ENCODE assay signal across 9 cellular contexts in the genomic region with DNA sequence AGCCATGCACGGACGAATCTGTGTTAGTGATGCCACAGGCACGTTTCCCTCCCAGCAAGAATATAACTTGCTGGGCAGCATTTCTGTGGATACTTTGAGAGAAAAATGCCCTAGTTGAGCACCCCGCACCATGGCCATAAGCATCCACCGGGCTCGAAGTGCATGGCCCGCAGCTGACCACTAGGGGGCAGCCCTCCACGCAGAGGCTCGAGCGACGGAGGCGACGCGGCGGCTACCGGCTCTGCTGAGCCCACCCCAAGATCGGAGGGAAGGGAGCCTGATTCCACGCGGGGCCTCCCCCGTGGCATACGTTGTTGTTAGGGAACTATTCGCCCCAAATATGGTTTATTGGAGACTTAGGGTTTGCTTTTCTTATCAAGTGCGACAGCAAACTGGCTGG. TPM values are rescaled to one million over a fixed set of nuclear protein-coding genes. Genes with fewer than 3 reads are reported as not detected.
DNase-seq lines count a peak whose midpoint lies in the region; ATAC-seq and TF ChIP-seq lines count a peak whose summit lies in the region.
"Not testable (repeated sequence)": the region's sequence is repeated elsewhere in the genome, so short reads cannot be mapped to it uniquely, and the experiment has no call there.
"Had no signal": no experiment of that assay in that cellular context is flagged by ENCODE, and none has a peak within 500 bp of the region (broad histone marks: within the 10 kb centered on the region; RNA-seq: fewer than 3 reads in every experiment).

No MANE protein-coding gene starts in this region.

- not testable (repeated sequence) for H3K27ac ChIP-seq in AG04450 (ENCODE audit: low read depth, low read length); foreskin keratinocyte

- not testable (repeated sequence) for H3K4me1 ChIP-seq in foreskin keratinocyte

- not testable (repeated sequence) for H3K27me3 ChIP-seq in AG04450 (ENCODE audit: control insufficient read depth, insufficient read depth, low read length); foreskin keratinocyte

- not testable (repeated sequence) for H3K27me3 Mint-ChIP-seq in activated T-cell treated with anti-CD3 and anti-CD28 coated beads, Interleukin-2, amount 50 U/mL, for 4 hours (ENCODE audit: low read depth)

- H3K9me3 ChIP-seq in AG04450 (ENCODE audit: control insufficient read depth, insufficient read depth, low read length): not testable (repeated sequence)

- CTCF ChIA-PET in AG04450 (lab: Charles Lee): not testable (repeated sequence)

- H3K4me3 ChIP-seq in AG04450 (ENCODE audit: low read depth, low read length): not testable (repeated sequence)

- H3K36me3 Mint-ChIP-seq in activated T-cell treated with anti-CD3 and anti-CD28 coated beads, Interleukin-2, amount 50 U/mL, for 4 hours (ENCODE audit: insufficient read depth): not testable (repeated sequence)

- not testable (repeated sequence) for H3K4me3 Mint-ChIP-seq in activated T-cell treated with anti-CD3 and anti-CD28 coated beads, Interleukin-2, amount 50 U/mL, for 4 hours

- H3K9me3 Mint-ChIP-seq in activated T-cell treated with anti-CD3 and anti-CD28 coated beads, Interleukin-2, amount 50 U/mL, for 4 hours: not testable (repeated sequence)

- not testable (repeated sequence) for DNase-seq in AG04450 (ENCODE audit: low read depth, low spot score); activated T-cell treated with anti-CD3 and anti-CD28 coated beads, Interleukin-2, amount 50 U/mL, for 4 hours; foreskin keratinocyte
- peak; percentile 23 for DNase-seq in omental fat pad (ENCODE audit: low spot score)

- H3K4me1 Mint-ChIP-seq in activated T-cell treated with anti-CD3 and anti-CD28 coated beads, Interleukin-2, amount 50 U/mL, for 4 hours (ENCODE audit: low read depth): not testable (repeated sequence)

- ATAC-seq in GM18867 (IDR thresholded peaks at IDR 0.05; ENCODE audit: unreplicated experiment) (peak; percentile 21), GM21447 (IDR thresholded peaks at IDR 0.05; ENCODE audit: unreplicated experiment) (peak; percentile 18), HG02884 (IDR thresholded peaks at IDR 0.05; ENCODE audit: unreplicated experiment) (peak; percentile 16), HG03442 (IDR thresholded peaks at IDR 0.05; ENCODE audit: unreplicated experiment) (peak; percentile 23), foreskin keratinocyte (peak; percentile 59), omental fat pad (ENCODE audit: low FRiP score) (peak; percentile 71)
- peak; percentile 29 to 32 for ATAC-seq in activated T-cell treated with anti-CD3 and anti-CD28 coated beads, Interleukin-2, amount 50 U/mL, for 4 hours

- POLR2A ChIA-PET in AG04450 (lab: Yijun Ruan, JAX): not testable (repeated sequence)

- TF ChIP-seq CTCF in AG04450 (IDR thresholded peaks at IDR 0.05; ENCODE audit: low read depth, low read length): peak; percentile 21
- TF ChIP-seq CTCF in foreskin keratinocyte (conservative IDR thresholded peaks at IDR 0.05); omental fat pad (IDR thresholded peaks at IDR 0.05): not testable (repeated sequence)

RNA-seq across cellular contexts. Expression of gene TCAF2, which starts 0.7 kb away (rescaled TPM):
- polyA plus RNA-seq in AG04450 (2011; rRNA removed) (2.5 and 2.6 TPM in 2 replicates), foreskin keratinocyte (0.04 and 0.07 TPM in 2 replicates)
- polyA minus RNA-seq in AG04450 (2011; rRNA and poly(A)+ RNA removed): 4.1 and 4.5 TPM in 2 replicates
- total RNA-seq in activated T-cell treated with anti-CD3 and anti-CD28 coated beads, Interleukin-2, amount 50 U/mL, for 4 hours: 10 to 100 TPM; 19.7 to 25.6 (median 21.9) TPM
- total RNA-seq in foreskin keratinocyte (0.07 and 0.14 TPM in 2 replicates), omental fat pad (1 to 10 TPM; 1.4 to 8.2 (median 4.8) TPM)

RNA-seq across cellular contexts. Expression of gene CTAGE15, which starts 48.5 kb away (rescaled TPM):
- polyA plus RNA-seq in AG04450 (2011; rRNA removed): not detected in 2 replicates
- 0.23 TPM in 1 of 2 replicates, not detected in the other for polyA minus RNA-seq in AG04450 (2011; rRNA and poly(A)+ RNA removed)
- under 1 TPM in 1 of 3 donors, not detected in 2; 0.63 TPM for total RNA-seq in activated T-cell treated with anti-CD3 and anti-CD28 coated beads, Interleukin-2, amount 50 U/mL, for 4 hours
- 0.14 and 2.5 TPM in 2 replicates for total RNA-seq in foreskin keratinocyte
- 0.11 and 0.51 TPM in 2 replicates for polyA plus RNA-seq in foreskin keratinocyte
- 1 to 10 TPM in 1 of 4 donors, under 1 TPM in 2, not detected in 1; 0.74 to 1.3 (median 0.79) TPM for total RNA-seq in omental fat pad
- total RNA-seq: A172 had no signal

Comparison
In these comparisons a context has a peak if more than half of its experiments do, and no peak if none do; other contexts are left out.
1. ATAC-seq: peak in every context shown above with its lines; median percentile 71 in omental fat pad; 59 in foreskin keratinocyte; 30 in activated T-cell treated with anti-CD3 and anti-CD28 coated beads, Interleukin-2, amount 50 U/mL, for 4 hours; 23 in HG03442; 21 in GM18867; 18 in GM21447; 16 in HG02884.